Comparison of ENCODE assay signal across 18 cellular contexts in the genomic region with DNA sequence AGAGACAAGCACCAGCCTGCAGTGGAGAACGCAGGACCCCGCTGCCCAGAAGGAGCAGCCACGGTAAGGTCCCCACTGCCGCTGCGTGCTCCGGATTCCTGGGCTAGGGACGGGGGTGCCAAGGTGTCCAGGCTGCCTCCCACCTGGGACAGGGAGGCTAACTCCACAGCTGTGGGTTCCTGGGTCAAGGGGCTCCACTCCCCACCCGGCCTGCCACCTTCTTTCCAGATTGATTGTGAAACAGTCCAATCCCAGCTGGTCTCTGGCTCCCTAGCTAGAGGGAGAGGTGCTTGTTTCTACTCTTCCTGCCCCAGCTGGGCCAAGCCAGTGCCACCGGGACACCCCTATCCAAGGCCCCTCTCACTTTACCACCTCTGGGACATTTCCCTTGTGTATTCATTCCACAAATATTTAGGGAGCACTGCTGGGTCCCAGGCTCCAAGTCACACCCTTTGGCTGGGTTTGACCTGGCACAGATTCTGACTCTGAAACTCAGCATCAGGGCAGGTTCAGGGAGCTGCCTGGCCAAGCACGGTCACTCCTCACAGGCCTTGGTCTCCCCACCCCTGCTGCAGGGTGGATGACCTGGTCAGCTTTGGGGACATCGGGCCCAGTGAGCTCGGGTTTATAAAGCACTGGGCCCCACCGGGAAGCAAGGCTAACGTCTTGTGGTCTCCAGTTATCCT. TPM values are rescaled to one million over a fixed set of nuclear protein-coding genes. Genes with fewer than 3 reads are reported as not detected.
DNase-seq lines count a peak whose midpoint lies in the region; ATAC-seq, FAIRE-seq and TF ChIP-seq lines count a peak whose summit lies in the region.
"Had no signal": no experiment of that assay in that cellular context is flagged by ENCODE, and none has a peak within 500 bp of the region (broad histone marks: within the 10 kb centered on the region; RNA-seq: fewer than 3 reads in every experiment).

No MANE protein-coding gene starts in this region.

- H3K4me3 ChIP-seq in IMR-90 (ENCODE audit: insufficient read depth, low read depth, low read length), result no peak overlapping the region
- peak overlapping the region; percentile 23 to 73 (median 61) for H3K4me3 ChIP-seq in mammary epithelial cell (replicated peaks in 1 of 3; ENCODE audit: insufficient read depth in 1 of 3, low read depth in 2 of 3, low read length in 3 of 3)
- peak overlapping the region; percentile 53 to 85 (median 81) for H3K4me3 ChIP-seq in keratinocyte (ENCODE audit: control insufficient read depth in 2 of 3, extremely low read depth in 1 of 3, insufficient read depth in 2 of 3, low read depth in 1 of 3, low read length in 3 of 3)
- H3K4me3 ChIP-seq in stomach, result no peak overlapping the region
- H3K4me3 ChIP-seq: heart left ventricle had no signal

- in situ Hi-C loops in IMR-90 (cut with MboI; ENCODE audit: low sequenced_read_pairs), result no loop called here
- in situ Hi-C loops in mammary epithelial cell (cut with MboI; ENCODE audit: low sequenced_read_pairs in 2 of 2), result no loop called here

- no peak overlapping the region for H2BK20ac ChIP-seq in IMR-90 (ENCODE audit: low read depth, low read length)

- no peak overlapping the region for H2AK5ac ChIP-seq in IMR-90 (ENCODE audit: low read depth, low read length)

- H2BK120ac ChIP-seq in IMR-90 (ENCODE audit: low read depth, low read length), result no peak overlapping the region

- no peaks in the 10 kb centered on the region for H3K36me3 ChIP-seq in IMR-90 (ENCODE audit: control insufficient read depth, insufficient read depth, low read length)
- H3K36me3 ChIP-seq in mammary epithelial cell (ENCODE audit: insufficient read depth, low read length), result no peaks in the 10 kb centered on the region
- no peaks in the 10 kb centered on the region for H3K36me3 ChIP-seq in keratinocyte (ENCODE audit: control insufficient read depth in 2 of 2, extremely low read depth in 1 of 2, insufficient read depth in 2 of 2, low read length in 2 of 2)
- no peaks in the 10 kb centered on the region for H3K36me3 ChIP-seq in stomach
- H3K36me3 ChIP-seq: heart left ventricle had no signal

- H3K79me1 ChIP-seq in IMR-90 (ENCODE audit: low read depth in 1 of 2, low read length in 2 of 2), result no peaks in the 10 kb centered on the region

- H2BK15ac ChIP-seq in IMR-90 (ENCODE audit: low read depth, low read length), result no peak overlapping the region

- H3K9me1 ChIP-seq in IMR-90 (ENCODE audit: insufficient read depth, low read length) (no peaks in the 10 kb centered on the region), keratinocyte (ENCODE audit: control insufficient read depth, extremely low read depth, insufficient read depth, low read length) (peaks cover 8% of the 10 kb centered on the region)

- intact Hi-C loops in IMR-90 (cut with micrococcal nuclease) (no loop called here), mammary epithelial cell (cut with micrococcal nuclease) (loop anchor here (1.0 to 2.0 kb wide), 2 partner anchors 26 to 34 kb away; no protein-coding TSS in a partner anchor), stomach (cut with DNase I; ENCODE audit: low total_unique reads) (no loop called here)

- H4K20me1 ChIP-seq in IMR-90 (ENCODE audit: insufficient read depth, low read length) (no peaks in the 10 kb centered on the region), mammary epithelial cell (ENCODE audit: insufficient read depth, low read length) (no peaks in the 10 kb centered on the region), keratinocyte (ENCODE audit: control insufficient read depth, extremely low read depth, insufficient read depth, low read length) (no peaks in the 10 kb centered on the region)

- TF ChIP-seq RAD21 in IMR-90 (IDR thresholded peaks at IDR 0.05; ENCODE audit: low read length), result no peak

- H3K79me2 ChIP-seq in mammary epithelial cell (ENCODE audit: insufficient read depth, low read length) (peaks cover 40% of the 10 kb centered on the region), keratinocyte (ENCODE audit: control insufficient read depth, insufficient read depth, low read length) (peaks cover 10% of the 10 kb centered on the region)

- no TSS peak for BruUV-seq in IMR-90 (replicated peaks; lab: Mats Ljungman, UMichigan)
- TSS peak; percentile 38 for BruUV-seq in mammary epithelial cell (replicated peaks; lab: Mats Ljungman, UMichigan)

- H3K9ac ChIP-seq in IMR-90 (ENCODE audit: low read depth, low read length) (no peak overlapping the region), mammary epithelial cell (ENCODE audit: insufficient read depth, low read length) (peak overlapping the region; percentile 77), keratinocyte (ENCODE audit: control insufficient read depth, extremely low read depth, insufficient read depth, low read length) (peak overlapping the region; percentile 86)

- no peak overlapping the region for H3K4me2 ChIP-seq in IMR-90 (ENCODE audit: low read depth, low read length)
- peak overlapping the region; percentile 99 for H3K4me2 ChIP-seq in mammary epithelial cell (ENCODE audit: insufficient read depth, low read depth, low read length)
- H3K4me2 ChIP-seq in keratinocyte (ENCODE audit: control insufficient read depth, extremely low read depth, insufficient read depth, low read depth, low read length), result peak overlapping the region; percentile 98

- TF ChIP-seq EP300 in stomach (IDR thresholded peaks at IDR 0.05), result no peak

- FAIRE-seq in keratinocyte (lab: Jason Lieb, UNC), result peak; percentile 71
- FAIRE-seq: H54, TTC549 had no signal

- dilution Hi-C loops in IMR-90 (cut with HindIII; ENCODE audit: low sequenced_read_pairs, unreplicated experiment) (no loop called here), mammary epithelial cell (cut with HindIII; ENCODE audit: low sequenced_read_pairs) (loop anchor here (5.0 kb wide), 1 partner anchor 87 kb away; no protein-coding TSS in a partner anchor), keratinocyte (cut with MboI; ENCODE audit: extremely low pct_ligation_motif_present, low sequenced_read_pairs) (no loop called here)

- H2AK9ac ChIP-seq in IMR-90 (replicated peaks; ENCODE audit: low read depth, low read length, poor library complexity), result peak overlapping the region; percentile 57

- no peak overlapping the region for H3K23ac ChIP-seq in IMR-90 (ENCODE audit: low read depth, low read length)

- H3K18ac ChIP-seq in IMR-90 (ENCODE audit: low read depth, low read length), result no peak overlapping the region

- no peak overlapping the region for H3K4ac ChIP-seq in IMR-90 (ENCODE audit: low read depth, low read length)

- no peak for ATAC-seq in IMR-90 (ENCODE audit: low read depth)
- ATAC-seq in HG02973 (IDR thresholded peaks at IDR 0.05; ENCODE audit: unreplicated experiment), result no peak

- TF ChIP-seq CTCF in IMR-90 (conservative IDR thresholded peaks at IDR 0.05; ENCODE audit: low read depth, low read length) (no peak), mammary epithelial cell (conservative IDR thresholded peaks at IDR 0.05 in 1 of 2, IDR thresholded peaks at IDR 0.05 in 1 of 2; ENCODE audit: extremely low read depth in 1 of 2, insufficient read depth in 1 of 2, low read depth in 1 of 2, low read length in 2 of 2) (no peak), keratinocyte (optimal IDR thresholded peaks at IDR 0.05 in 1 of 3, IDR thresholded peaks at IDR 0.05 in 1 of 3, conservative IDR thresholded peaks at IDR 0.05 in 1 of 3; ENCODE audit: extremely low read depth in 1 of 3, insufficient read depth in 2 of 3, low read length in 3 of 3) (no peak), stomach (IDR thresholded peaks at IDR 0.05) (no peak)

- H4K5ac ChIP-seq in IMR-90 (ENCODE audit: low read depth, low read length), result no peak overlapping the region

- H2BK5ac ChIP-seq in IMR-90 (ENCODE audit: low read depth, low read length, poor library complexity, severe bottlenecking), result no peak overlapping the region

- H2AFZ ChIP-seq in IMR-90 (replicated peaks; ENCODE audit: low read length, poor library complexity) (no peak overlapping the region), mammary epithelial cell (ENCODE audit: low read depth, low read length) (peak overlapping the region; percentile 73), keratinocyte (ENCODE audit: control insufficient read depth, low read length) (peak overlapping the region; percentile 1)

- no peak for TF ChIP-seq POLR2A in IMR-90 (IDR thresholded peaks at IDR 0.05; ENCODE audit: low read depth, low read length)
- TF ChIP-seq POLR2A in stomach (IDR thresholded peaks at IDR 0.05), result no peak

- H3K27me3 ChIP-seq in IMR-90 (ENCODE audit: control insufficient read depth, insufficient read depth, low read length) (peaks cover 23% of the 10 kb centered on the region; the same call in 1 of the 2 replicates), mammary epithelial cell (ENCODE audit: insufficient read depth, low read length) (no peaks in the 10 kb centered on the region), keratinocyte (ENCODE audit: control insufficient read depth, extremely low read depth, insufficient read depth, low read length) (no peaks in the 10 kb centered on the region), stomach (peaks cover 0 to 33% (median 7%) of the 10 kb centered on the region in 3 donors)

- no peak overlapping the region for H4K91ac ChIP-seq in IMR-90 (ENCODE audit: insufficient read depth, low read depth, low read length)

- no peak overlapping the region for H4K8ac ChIP-seq in IMR-90 (ENCODE audit: low read depth in 2 of 2, low read length in 2 of 2)

- CTCF ChIA-PET in IMR-90 (lab: Yijun Ruan, JAX), result interaction anchor here (0.6 kb wide), 1 partner anchor 1541 kb away, joined by 4 read pairs; no protein-coding TSS in a partner anchor
- CTCF ChIA-PET in mammary epithelial cell (lab: Charles Lee; ENCODE audit: low non-redundant PET), result interaction anchor here (0.8 kb wide), 1 partner anchor 34 kb away, joined by 5 read pairs; no protein-coding TSS in a partner anchor

- POLR2A ChIA-PET in IMR-90 (lab: Charles Lee; ENCODE audit: unreplicated experiment), result no interaction called here

- H3K27ac ChIP-seq in IMR-90 (ENCODE audit: insufficient read depth, low read length) (no peak overlapping the region), mammary epithelial cell (ENCODE audit: insufficient read depth, low read depth, low read length) (peak overlapping the region; percentile 75), keratinocyte (ENCODE audit: control insufficient read depth, insufficient read depth, low read length) (peak overlapping the region; percentile 91), stomach (no peak overlapping the region)
- H3K27ac ChIP-seq: heart left ventricle had no signal

- no peak overlapping the region for H3K14ac ChIP-seq in IMR-90 (replicated peaks; ENCODE audit: low read depth, low read length)

- 93% methylated on average over 6 of the region's 14 CpGs; no CpG with 5 or more reads in 1 of the 2 experiments for WGBS in IMR-90 (ENCODE audit: extremely low coverage in 2 of 2, insufficient read length in 1 of 2), 2 experiments
- WGBS in mammary epithelial cell (ENCODE audit: low coverage, missing lambda C conversion rate), result 7% methylated on average over 11 of the region's 14 CpGs
- WGBS in stomach, 5 donors, result 74 to 89% (median 86%) methylated on average over 11 to 14 of the region's 14 CpGs

- no peak for DNase-seq in IMR-90
- DNase-seq in mammary epithelial cell, result peak; percentile 70
- no peak for DNase-seq in keratinocyte (ENCODE audit: low read depth, low spot score)
- peak; percentile 24 for DNase-seq in stomach
- no peak for DNase-seq in NCI-H1930 (lab: John Stamatoyannopoulos, UW)
- no peak for DNase-seq in putamen (ENCODE audit: low spot score)
- DNase-seq: activated CD4-positive, alpha-beta T cell treated with anti-CD3 and anti-CD28 coated beads, Interleukin-2, amount 50 U/mL, for 1 hour; AML-193; Calu3; heart left ventricle; KG1; NCI-H1105; nephron progenitor cell; retina; stimulated activated naive CD8-positive, alpha-beta T cell treated with anti-CD3 and anti-CD28 coated beads, Interleukin-15, amount 100 ng/mL, for 72 hours had no signal

- H3K9me3 ChIP-seq in IMR-90 (ENCODE audit: control insufficient read depth, insufficient read depth, low read length) (no peaks in the 10 kb centered on the region), mammary epithelial cell (replicated peaks; ENCODE audit: insufficient read depth, low read length) (no peaks in the 10 kb centered on the region), keratinocyte (ENCODE audit: control insufficient read depth, low read depth, low read length) (no peaks in the 10 kb centered on the region), stomach (no peaks in the 10 kb centered on the region)
- H3K9me3 ChIP-seq: heart left ventricle had no signal

- peaks cover 3% of the 10 kb centered on the region; the same call in 1 of the 2 replicates for H3K4me1 ChIP-seq in IMR-90 (ENCODE audit: control insufficient read depth, insufficient read depth, low read length)
- peaks cover 69% of the 10 kb centered on the region for H3K4me1 ChIP-seq in mammary epithelial cell (ENCODE audit: insufficient read depth, low read length)
- H3K4me1 ChIP-seq in keratinocyte (ENCODE audit: control insufficient read depth, extremely low read depth, insufficient read depth, low read length), result peaks cover 63% of the 10 kb centered on the region
- H3K4me1 ChIP-seq in stomach, result peaks cover 10 to 19% (median 13%) of the 10 kb centered on the region in 4 donors

- H3K56ac ChIP-seq in IMR-90 (ENCODE audit: extremely low read depth, insufficient read depth, low read length), result no peak overlapping the region

RNA-seq across cellular contexts. Expression of a gene that starts 1.9 kb away (rescaled TPM):
- total RNA-seq in IMR-90 (2012; rRNA removed) (not detected in 2 replicates), mammary epithelial cell (10 to 100 TPM; 13.7 to 33.8 TPM), stomach (10 to 100 TPM in 3 of 5 donors, 1 to 10 TPM in 1, under 1 TPM in 1; under 0.01 to 91.9 (median 16.3) TPM)
- polyA plus RNA-seq in IMR-90 (2012; rRNA removed) (0.21 TPM in 1 of 2 replicates, not detected in the other), mammary epithelial cell (24.6 TPM), keratinocyte (9.6 to 19.2 TPM (median 11.5 TPM) in 3 replicates), stomach (1 to 10 TPM; 1.8 to 7.7 (median 4.7) TPM)
- 0.07 TPM in 1 of 2 replicates, not detected in the other for polyA plus RNA-seq in IMR-90 (2012; cell fraction: cytosol; rRNA removed)
- polyA plus RNA-seq in IMR-90 (2012; cell fraction: nucleus; rRNA removed; ENCODE audit: low replicate concordance), result 0.13 and 0.14 TPM in 2 replicates
- polyA minus RNA-seq in mammary epithelial cell (11.1 TPM), keratinocyte (14.0 to 20.3 TPM (median 15.3 TPM) in 3 replicates)
- 4.4 TPM for polyA plus RNA-seq in keratinocyte (2011; ENCODE audit: low read depth)
- 8.9 and 16.2 TPM in 2 replicates for polyA plus RNA-seq in keratinocyte (2011; cell fraction: cytosol; rRNA removed)
- polyA plus RNA-seq in keratinocyte (2011; cell fraction: nucleus; rRNA removed), result 19.8 and 25.6 TPM in 2 replicates
- 11.2 and 18.3 TPM in 2 replicates for polyA plus RNA-seq in keratinocyte (2012; ENCODE audit: low replicate concordance)
- 51.4 TPM for polyA minus RNA-seq in keratinocyte (2011; cell fraction: cytosol; rRNA and poly(A)+ RNA removed)
- 15.9 and 22.1 TPM in 2 replicates for polyA minus RNA-seq in keratinocyte (2011; cell fraction: nucleus; rRNA and poly(A)+ RNA removed)

RNA-seq across cellular contexts. Expression of a gene that starts 42.1 kb away (rescaled TPM):
- total RNA-seq in IMR-90 (2012; rRNA removed), result under 0.01 TPM in 1 of 2 replicates, not detected in the other
- polyA plus RNA-seq in IMR-90 (2012; rRNA removed), result not detected in 2 replicates
- not detected in 2 replicates for polyA plus RNA-seq in IMR-90 (2012; cell fraction: cytosol; rRNA removed)
- 0.05 TPM in 1 of 2 replicates, not detected in the other for polyA plus RNA-seq in IMR-90 (2012; cell fraction: nucleus; rRNA removed; ENCODE audit: low replicate concordance)
- total RNA-seq in mammary epithelial cell, result not detected
- not detected for polyA plus RNA-seq in mammary epithelial cell
- not detected for polyA minus RNA-seq in mammary epithelial cell
- not detected in 3 replicates for polyA plus RNA-seq in keratinocyte
- polyA plus RNA-seq in keratinocyte (2011; ENCODE audit: low read depth), result not detected
- polyA plus RNA-seq in keratinocyte (2011; cell fraction: cytosol; rRNA removed), result not detected in 2 replicates
- not detected in 2 replicates for polyA plus RNA-seq in keratinocyte (2011; cell fraction: nucleus; rRNA removed)
- polyA plus RNA-seq in keratinocyte (2012; ENCODE audit: low replicate concordance), result not detected in 2 replicates
- polyA minus RNA-seq in keratinocyte, result not detected in 3 replicates
- not detected for polyA minus RNA-seq in keratinocyte (2011; cell fraction: cytosol; rRNA and poly(A)+ RNA removed)
- not detected in 2 replicates for polyA minus RNA-seq in keratinocyte (2011; cell fraction: nucleus; rRNA and poly(A)+ RNA removed)
- total RNA-seq in stomach, result under 1 TPM in 1 of 5 donors, not detected in 4; 0.37 TPM
- polyA plus RNA-seq in stomach, result not detected
- total RNA-seq: Calu3 had no signal
- polyA plus RNA-seq: heart left ventricle had no signal

Comparison
In these comparisons a context has a peak if more than half of its experiments do, and no peak if none do; other contexts are left out.
1. DNase-seq: peak in mammary epithelial cell (single experiment) and stomach (single experiment); none in IMR-90 (single experiment), keratinocyte (single experiment), NCI-H1930 (0 of 2) and putamen (single experiment).
2. H3K27ac ChIP-seq: peak in mammary epithelial cell (single experiment) and keratinocyte (single experiment); none in IMR-90 (single experiment) and stomach (0 of 5).
3. H3K4me3 ChIP-seq: peak in mammary epithelial cell (3 of 3) and keratinocyte (3 of 3); none in IMR-90 (single experiment) and stomach (0 of 4).